ENCODE assay signal across 30 cellular contexts in genomic region chr2:170121689-170122088, GRCh38. TPM values are rescaled to one million over a fixed set of nuclear protein-coding genes. Genes with fewer than 3 reads are reported as not detected.
DNase-seq lines count a peak whose midpoint lies in the region; ATAC-seq, FAIRE-seq and TF ChIP-seq lines count a peak whose summit lies in the region.
"Had no signal": no experiment of that assay in that cellular context is flagged by ENCODE, and none has a peak within 500 bp of the region (broad histone marks: within the 10 kb centered on the region; RNA-seq: fewer than 3 reads in every experiment).

No MANE protein-coding gene starts in this region.

- H3K36me3 ChIP-seq in astrocyte (ENCODE audit: insufficient read depth, low read length), result no peaks in the 10 kb centered on the region
- H3K36me3 ChIP-seq in BE2C, result no peaks in the 10 kb centered on the region
- H3K36me3 ChIP-seq: BLaER1, Peyer's patch, SJCRH30 had no signal

- H3K27me3 ChIP-seq in astrocyte (ENCODE audit: insufficient read depth, low read length), result no peaks in the 10 kb centered on the region
- no peaks in the 10 kb centered on the region for H3K27me3 ChIP-seq in BE2C
- H3K27me3 ChIP-seq: BLaER1, Peyer's patch, SJCRH30 had no signal

- H3K9ac ChIP-seq in astrocyte (ENCODE audit: low read length), result no peak overlapping the region
- H3K9ac ChIP-seq: BLaER1 had no signal

- no peak for TF ChIP-seq POLR2A in A549 (IDR thresholded peaks at IDR 0.05; ENCODE audit: low read length)

- 93% methylated on average over 1 of the region's 1 CpG for WGBS in A549 (ENCODE audit: missing lambda C conversion rate)

- CTCF ChIA-PET in A549 (lab: Yijun Ruan, JAX), result no interaction called here

- POLR2A ChIA-PET in A549 (lab: Yijun Ruan, JAX), result no interaction called here

- TF ChIP-seq CTCF in A549 (IDR thresholded peaks at IDR 0.05), result no peak
- no peak for TF ChIP-seq CTCF in astrocyte (IDR thresholded peaks at IDR 0.05; ENCODE audit: insufficient read depth, low read depth, low read length)
- no peak for TF ChIP-seq CTCF in BE2C (IDR thresholded peaks at IDR 0.05; ENCODE audit: low read depth, low read length)

- no peak overlapping the region for H3K27ac Mint-ChIP-seq in astrocyte (ENCODE audit: unreplicated experiment)

- H4K20me1 ChIP-seq in astrocyte (ENCODE audit: insufficient read depth, low read length), result no peaks in the 10 kb centered on the region
- H4K20me1 ChIP-seq: BLaER1 had no signal

- H3K27me3 Mint-ChIP-seq in astrocyte (ENCODE audit: low read depth, unreplicated experiment), result no peaks in the 10 kb centered on the region

- peaks cover 23% of the 10 kb centered on the region for H3K4me1 Mint-ChIP-seq in astrocyte (ENCODE audit: low read depth, unreplicated experiment)
- H3K4me1 Mint-ChIP-seq: CD4-positive, CD25-positive, alpha-beta regulatory T cell had no signal

- H3K4me3 ChIP-seq in A549 (no peak overlapping the region), astrocyte (ENCODE audit: insufficient read depth, low read depth, low read length) (no peak overlapping the region), BE2C (ENCODE audit: low read depth, low read length) (no peak overlapping the region)
- H3K4me3 ChIP-seq: BLaER1, Peyer's patch, SJCRH30 had no signal

- H3K27ac ChIP-seq in A549 (peak overlapping the region in 1 of 2 experiments; percentile 64; a peak in 4 of 6 replicates), astrocyte (ENCODE audit: low read depth, low read length) (no peak overlapping the region)
- H3K27ac ChIP-seq: BLaER1, Peyer's patch, SJCRH30 had no signal

- TF ChIP-seq EP300 in A549 (IDR thresholded peaks at IDR 0.05), result no peak

- H3K4me1 ChIP-seq in A549 (peaks cover 55% of the 10 kb centered on the region), astrocyte (ENCODE audit: insufficient read depth, low read length) (peaks cover 6% of the 10 kb centered on the region), BE2C (no peaks in the 10 kb centered on the region)
- H3K4me1 ChIP-seq: BLaER1, Peyer's patch, SJCRH30 had no signal

- no peak for FAIRE-seq in A549 (lab: Jason Lieb, UNC)
- FAIRE-seq in astrocyte (lab: Jason Lieb, UNC), result no peak
- FAIRE-seq: G401.6 had no signal

- TF ChIP-seq RAD21 in A549 (conservative IDR thresholded peaks at IDR 0.05 in 1 of 2, IDR thresholded peaks at IDR 0.05 in 1 of 2), result no peak

- H3K36me3 Mint-ChIP-seq in astrocyte (ENCODE audit: low read depth, unreplicated experiment), result peaks cover 2% of the 10 kb centered on the region
- H3K36me3 Mint-ChIP-seq: CD4-positive, CD25-positive, alpha-beta regulatory T cell had no signal

- H3K9me3 ChIP-seq in A549, result 0 out of 3 replicates have a peak, but pooled peaks cover 7% of the 10 kb centered on the region
- H3K9me3 ChIP-seq in astrocyte (ENCODE audit: insufficient read depth, low read depth, low read length), result no peaks in the 10 kb centered on the region
- H3K9me3 ChIP-seq in BE2C, result no peaks in the 10 kb centered on the region
- H3K9me3 ChIP-seq: Peyer's patch, SJCRH30 had no signal

- no peak overlapping the region for H2AFZ ChIP-seq in astrocyte (ENCODE audit: low read depth, low read length)

- peak in 1 of 2 experiments; percentile 7; a peak in 2 of 6 replicates for ATAC-seq in A549
- no peak for ATAC-seq in HG03378 (IDR thresholded peaks at IDR 0.05; ENCODE audit: unreplicated experiment)
- ATAC-seq: Right ventricle myocardium inferior, SK-N-SH treated with all-trans-retinoic acid at 6 μM for 48 hours had no signal

- H3K4me2 ChIP-seq in A549, result peak overlapping the region; percentile 43; the same call in 2 of the 3 replicates
- H3K4me2 ChIP-seq in astrocyte (ENCODE audit: low read length), result no peak overlapping the region
- H3K4me2 ChIP-seq: BLaER1 had no signal

- no peak overlapping the region for H3K4me3 Mint-ChIP-seq in astrocyte (ENCODE audit: unreplicated experiment)
- H3K4me3 Mint-ChIP-seq: CD4-positive, CD25-positive, alpha-beta regulatory T cell had no signal

- no peaks in the 10 kb centered on the region for H3K79me2 ChIP-seq in astrocyte (ENCODE audit: insufficient read depth, low read length)

- peaks cover 11% of the 10 kb centered on the region for H3K9me3 Mint-ChIP-seq in astrocyte (ENCODE audit: unreplicated experiment)

- DNase-seq in A549 (ENCODE audit: low read depth in 1 of 2, low spot score in 1 of 2), result no peak
- DNase-seq in NCI-H69 (lab: John Stamatoyannopoulos, UW), result peak; percentile 5
- peak; percentile 36 for DNase-seq in astrocyte (ENCODE audit: low read depth)
- DNase-seq in islet precursor cell, result peak; percentile 75
- DNase-seq in BE2C, result no peak
- no peak for DNase-seq in OCI-M2 (lab: John Stamatoyannopoulos, UW; ENCODE audit: unreplicated experiment)
- no peak for DNase-seq in RPMI8226
- DNase-seq: 8988T; CD4-positive, CD25-positive, alpha-beta regulatory T cell; DMS153; GOT3; HCEC 1CT; KBM-7; MV-4-11; NCI-H1105; NCI-H1436 treated with DMSO at 0.1 percent for 48 hours; NCI-H187 treated with DMSO at 0.1 percent for 48 hours; NCI-H524; NCI-H82; NK-92 treated with Interleukin-12 subunit alpha and Interleukin-12 subunit beta, amount 100 ng/mL, for 24 hours; Peyer's patch; SJCRH30 had no signal

TF ChIP-seq in A549, 52 proteins besides CTCF, POLR2A, EP300 and RAD21:
- TF ChIP-seq CHD2 (IDR thresholded peaks at IDR 0.05; ENCODE audit: low read length, partially characterized antibody) (no peak), NPAS2 (CRISPR knock-in tag; IDR thresholded peaks at IDR 0.05; ENCODE audit: borderline replicate concordance) (no peak), HOXB5 (CRISPR knock-in tag; IDR thresholded peaks at IDR 0.05) (no peak), FOSB (CRISPR knock-in tag; IDR thresholded peaks at IDR 0.05) (no peak), FOSL2 (IDR thresholded peaks at IDR 0.05) (no peak), FOSL2 (CRISPR knock-in tag; IDR thresholded peaks at IDR 0.05) (no peak), SMC3 (IDR thresholded peaks at IDR 0.05) (no peak), MYC (IDR thresholded peaks at IDR 0.05; ENCODE audit: borderline replicate concordance, low read length) (no peak), SREBF2 (IDR thresholded peaks at IDR 0.05) (no peak)
- TF ChIP-seq, protein P1, sequence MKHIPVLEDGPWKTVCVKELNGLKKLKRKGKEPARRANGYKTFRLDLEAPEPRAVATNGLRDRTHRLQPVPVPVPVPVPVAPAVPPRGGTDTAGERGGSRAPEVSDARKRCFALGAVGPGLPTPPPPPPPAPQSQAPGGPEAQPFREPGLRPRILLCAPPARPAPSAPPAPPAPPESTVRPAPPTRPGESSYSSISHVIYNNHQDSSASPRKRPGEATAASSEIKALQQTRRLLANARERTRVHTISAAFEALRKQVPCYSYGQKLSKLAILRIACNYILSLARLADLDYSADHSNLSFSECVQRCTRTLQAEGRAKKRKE (CRISPR knock-in tag; IDR thresholded peaks at IDR 0.05; ENCODE audit: low read depth), result no peak
- TF ChIP-seq, protein P2, sequence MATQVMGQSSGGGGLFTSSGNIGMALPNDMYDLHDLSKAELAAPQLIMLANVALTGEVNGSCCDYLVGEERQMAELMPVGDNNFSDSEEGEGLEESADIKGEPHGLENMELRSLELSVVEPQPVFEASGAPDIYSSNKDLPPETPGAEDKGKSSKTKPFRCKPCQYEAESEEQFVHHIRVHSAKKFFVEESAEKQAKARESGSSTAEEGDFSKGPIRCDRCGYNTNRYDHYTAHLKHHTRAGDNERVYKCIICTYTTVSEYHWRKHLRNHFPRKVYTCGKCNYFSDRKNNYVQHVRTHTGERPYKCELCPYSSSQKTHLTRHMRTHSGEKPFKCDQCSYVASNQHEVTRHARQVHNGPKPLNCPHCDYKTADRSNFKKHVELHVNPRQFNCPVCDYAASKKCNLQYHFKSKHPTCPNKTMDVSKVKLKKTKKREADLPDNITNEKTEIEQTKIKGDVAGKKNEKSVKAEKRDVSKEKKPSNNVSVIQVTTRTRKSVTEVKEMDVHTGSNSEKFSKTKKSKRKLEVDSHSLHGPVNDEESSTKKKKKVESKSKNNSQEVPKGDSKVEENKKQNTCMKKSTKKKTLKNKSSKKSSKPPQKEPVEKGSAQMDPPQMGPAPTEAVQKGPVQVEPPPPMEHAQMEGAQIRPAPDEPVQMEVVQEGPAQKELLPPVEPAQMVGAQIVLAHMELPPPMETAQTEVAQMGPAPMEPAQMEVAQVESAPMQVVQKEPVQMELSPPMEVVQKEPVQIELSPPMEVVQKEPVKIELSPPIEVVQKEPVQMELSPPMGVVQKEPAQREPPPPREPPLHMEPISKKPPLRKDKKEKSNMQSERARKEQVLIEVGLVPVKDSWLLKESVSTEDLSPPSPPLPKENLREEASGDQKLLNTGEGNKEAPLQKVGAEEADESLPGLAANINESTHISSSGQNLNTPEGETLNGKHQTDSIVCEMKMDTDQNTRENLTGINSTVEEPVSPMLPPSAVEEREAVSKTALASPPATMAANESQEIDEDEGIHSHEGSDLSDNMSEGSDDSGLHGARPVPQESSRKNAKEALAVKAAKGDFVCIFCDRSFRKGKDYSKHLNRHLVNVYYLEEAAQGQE (IDR thresholded peaks at IDR 0.05), result no peak

RNA-seq across cellular contexts. Expression of gene MYO3B, which starts 56.3 kb away (rescaled TPM):
- 0.01 TPM in 1 of 2 replicates, not detected in the other for polyA plus RNA-seq in A549 (2011; rRNA removed)
- polyA plus RNA-seq in A549 (2012; cell fraction: cytosol; rRNA removed), result not detected in 2 replicates
- polyA plus RNA-seq in A549 (2012; cell fraction: nucleus; rRNA removed), result not detected in 2 replicates
- not detected in 3 replicates for polyA plus RNA-seq in A549 (2017; fragmentation: RNase III; extraction: RNeasy Plus Mini Kit Qiagen cat#74134 plus additional on column Dnase treatment)
- 0.04 TPM in 1 of 2 replicates, not detected in the other for polyA minus RNA-seq in A549 (2011; rRNA and poly(A)+ RNA removed)
- total RNA-seq in astrocyte, result not detected in 2 replicates
- not detected for polyA plus RNA-seq in BE2C (2012; ENCODE audit: insufficient read depth, insufficient read length, low read depth)
- total RNA-seq: CD4-positive, CD25-positive, alpha-beta regulatory T cell; Daoy; HT1080; MCF 10A; Peyer's patch; Right ventricle myocardium inferior had no signal
- polyA plus RNA-seq: CD4-positive, CD25-positive, alpha-beta regulatory T cell had no signal

Comparison
In these comparisons a context has a peak if more than half of its experiments do, and no peak if none do; other contexts are left out.
1. DNase-seq: peak in NCI-H69 (single experiment), astrocyte (single experiment) and islet precursor cell (single experiment); none in A549 (0 of 2), BE2C (single experiment), OCI-M2 (single experiment) and RPMI8226 (single experiment).